In the genomic region with DNA sequence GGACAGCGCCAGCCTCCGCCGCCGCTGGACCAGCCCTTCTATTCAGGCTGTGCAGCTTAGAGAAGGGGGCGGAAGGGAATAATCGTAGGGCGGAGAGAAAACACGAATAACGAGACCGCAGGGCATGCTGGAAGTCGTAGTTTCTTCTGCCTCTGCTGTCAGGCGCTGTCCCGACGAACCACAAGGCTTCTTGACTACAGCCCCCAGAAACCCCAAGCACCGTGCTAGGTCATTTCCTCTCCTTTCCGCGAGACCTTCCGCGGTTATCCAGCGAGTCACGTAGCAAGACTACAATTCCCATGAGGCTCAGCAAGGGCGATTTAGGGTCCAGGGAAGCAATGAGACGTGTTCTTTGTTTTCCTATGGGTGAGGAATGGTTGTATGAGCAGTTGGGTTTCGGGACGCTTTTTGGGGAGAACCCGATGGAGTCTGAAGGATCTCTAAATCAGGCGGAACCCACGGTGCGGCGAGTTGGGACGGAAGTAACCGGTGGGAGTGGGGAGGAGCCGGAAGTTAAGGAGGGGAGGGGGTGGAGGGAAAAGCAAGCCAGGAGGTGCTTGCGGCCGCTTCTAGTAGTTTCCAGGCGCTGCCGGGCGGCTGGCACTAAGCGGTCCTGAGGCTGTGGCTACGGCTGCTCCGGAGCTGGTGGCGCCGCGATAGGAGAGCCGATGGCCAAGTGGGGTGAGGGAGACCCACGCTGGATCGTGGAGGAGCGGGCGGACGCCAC, we compare ENCODE assay signal across 8 cellular contexts. TPM values are rescaled to one million over a fixed set of nuclear protein-coding genes. Genes with fewer than 3 reads are reported as not detected.
DNase-seq lines count a peak whose midpoint lies in the region; ATAC-seq and TF ChIP-seq lines count a peak whose summit lies in the region.

A gene (plus strand): TSS at position 572 of the 727 bp plus-strand sequence. CDS start 97 bp downstream, at position 669.
A gene (minus strand): TSS at position 80 of the 727 bp plus-strand sequence. CDS start 3,499 bp downstream, outside the sequence.

- H3K36me3 Mint-ChIP-seq in Calu3 (ENCODE audit: insufficient read depth, unreplicated experiment) = peaks cover 61% of the 10 kb centered on the region
- peaks cover 39% of the 10 kb centered on the region for H3K36me3 Mint-ChIP-seq in endothelial cell (ENCODE audit: low read depth, unreplicated experiment)
- peaks cover 24% of the 10 kb centered on the region for H3K36me3 Mint-ChIP-seq in mesothelial cell of epicardium

- H3K36me3 ChIP-seq in HUES64 (ENCODE audit: insufficient read depth, low read length) (peaks cover 39% of the 10 kb centered on the region), OCI-LY1 (ENCODE audit: insufficient read depth, low read length) (peaks cover 43% of the 10 kb centered on the region)

- CTCF ChIA-PET in Calu3 (lab: Charles Lee) = no interaction called here

- H3K27ac ChIP-seq in HUES64 (ENCODE audit: low read depth, low read length) = peak within 1 kb of the TSS; percentile 93
- H3K27ac ChIP-seq in OCI-LY1 (ENCODE audit: low read depth, low read length, poor library complexity, severe bottlenecking) = peak within 1 kb of the TSS; percentile 57

- BruUV-seq in Calu3 (replicated peaks; lab: Mats Ljungman, UMichigan) = no TSS peak

- H3K79me2 ChIP-seq in OCI-LY1 (ENCODE audit: insufficient read depth, low read length) = peaks cover 38% of the 10 kb centered on the region

- peak within 1 kb of the TSS; percentile 91 for H3K4me3 Mint-ChIP-seq in Calu3 (ENCODE audit: low read depth, unreplicated experiment)
- peak within 1 kb of the TSS; percentile 100 for H3K4me3 Mint-ChIP-seq in endothelial cell (ENCODE audit: unreplicated experiment)
- peak within 1 kb of the TSS; percentile 100 for H3K4me3 Mint-ChIP-seq in mesothelial cell of epicardium

- intact Hi-C loops in Calu3 (cut with micrococcal nuclease; ENCODE audit: unreplicated experiment) = loop anchor here (2.0 to 5.0 kb wide), 2 partner anchors 135 to 249 kb away; a partner anchor contains a TSS

- H3K9me3 Mint-ChIP-seq in Calu3 (ENCODE audit: low read depth, unreplicated experiment) (no peaks in the 10 kb centered on the region), endothelial cell (ENCODE audit: unreplicated experiment) (no peaks in the 10 kb centered on the region), mesothelial cell of epicardium (no peaks in the 10 kb centered on the region)

- H3K9me3 ChIP-seq in HUES64 (ENCODE audit: insufficient read depth, low read depth, low read length) (no peaks in the 10 kb centered on the region), OCI-LY1 (ENCODE audit: low read length) (no peaks in the 10 kb centered on the region)

- H3K27me3 ChIP-seq in HUES64 (ENCODE audit: insufficient read depth, low read length) = no peaks in the 10 kb centered on the region
- H3K27me3 ChIP-seq in OCI-LY1 (ENCODE audit: insufficient read depth, low read length) = no peaks in the 10 kb centered on the region

- ATAC-seq in GM21447 (IDR thresholded peaks at IDR 0.05; ENCODE audit: unreplicated experiment) = peak; percentile 88

- H3K4me1 ChIP-seq in HUES64 (ENCODE audit: insufficient read depth, low read length) = peaks cover 6% of the 10 kb centered on the region; the same call in 1 of the 2 replicates
- peaks cover 31% of the 10 kb centered on the region for H3K4me1 ChIP-seq in OCI-LY1 (ENCODE audit: insufficient read depth, low read length, severe bottlenecking)

- WGBS in HUES64 = under 1% methylated on average over 50 of the region's 50 CpGs

- DNase-seq in Calu3 (peak; percentile 92), endothelial cell (ENCODE audit: low spot score) (peak; percentile 88), mesothelial cell of epicardium (ENCODE audit: low spot score in 2 of 2, unreplicated experiment in 2 of 2) (peak; percentile 87)
- peak; percentile 89 for DNase-seq in activated CD8-positive, alpha-beta memory T cell treated with anti-CD3 and anti-CD28 coated beads, Interleukin-2, amount 50 U/mL, for 4 hours
- DNase-seq in stimulated activated CD8-positive, alpha-beta memory T cell treated with anti-CD3 and anti-CD28 coated beads, Interleukin-15, amount 100 ng/mL, for 48 hours (ENCODE audit: low read depth in 2 of 2) = peak; percentile 90 to 91

- H3K27ac Mint-ChIP-seq in Calu3 (ENCODE audit: unreplicated experiment) (peak within 1 kb of the TSS; percentile 95), endothelial cell (ENCODE audit: unreplicated experiment) (peak within 1 kb of the TSS; percentile 100), mesothelial cell of epicardium (peak within 1 kb of the TSS; percentile 100)

- no peaks in the 10 kb centered on the region for H3K9me2 ChIP-seq in OCI-LY1 (ENCODE audit: low read depth, low read length)

- H3F3A ChIP-seq in OCI-LY1 (ENCODE audit: insufficient read depth, low read length) = no peaks in the 10 kb centered on the region

- H3K4me3 ChIP-seq in HUES64 (ENCODE audit: low read length) (peak within 1 kb of the TSS; percentile 85), OCI-LY1 (ENCODE audit: low read depth, low read length, poor library complexity, severe bottlenecking) (peak within 1 kb of the TSS; percentile 86)

- H3K4me1 Mint-ChIP-seq in Calu3 (ENCODE audit: low read depth, unreplicated experiment) (peaks cover 12% of the 10 kb centered on the region), endothelial cell (ENCODE audit: unreplicated experiment) (peaks cover 29% of the 10 kb centered on the region), mesothelial cell of epicardium (peaks cover 24% of the 10 kb centered on the region)

- H2AFZ ChIP-seq in OCI-LY1 (ENCODE audit: low read length) = no peak within 1 kb of the TSS

- TF ChIP-seq CTCF in Calu3 (IDR thresholded peaks at IDR 0.05; ENCODE audit: unreplicated experiment) = no peak
- no peak for TF ChIP-seq CTCF in OCI-LY1 (IDR thresholded peaks at IDR 0.05; ENCODE audit: low read length)
- no peak for TF ChIP-seq CTCF in endothelial cell (IDR thresholded peaks at IDR 0.05; ENCODE audit: unreplicated experiment)
- TF ChIP-seq CTCF in mesothelial cell of epicardium (IDR thresholded peaks at IDR 0.05; ENCODE audit: unreplicated experiment) = peak; percentile 9

- H3K27me3 Mint-ChIP-seq in Calu3 (ENCODE audit: unreplicated experiment) (no peaks in the 10 kb centered on the region), endothelial cell (ENCODE audit: unreplicated experiment) (peaks cover 4% of the 10 kb centered on the region), mesothelial cell of epicardium (ENCODE audit: low read depth) (no peaks in the 10 kb centered on the region)

- no peaks in the 10 kb centered on the region for H4K20me1 ChIP-seq in OCI-LY1 (ENCODE audit: insufficient read depth, low read length)

- H3K4me2 ChIP-seq in OCI-LY1 (ENCODE audit: low read length) = peak within 1 kb of the TSS; percentile 86

- H3K9ac ChIP-seq in HUES64 (ENCODE audit: low read depth, low read length) = peak within 1 kb of the TSS; percentile 95
- H3K9ac ChIP-seq in OCI-LY1 (ENCODE audit: low read length) = peak within 1 kb of the TSS; percentile 77

RNA-seq across cellular contexts. Expression of the first gene that starts in this region (rescaled TPM):
- total RNA-seq in Calu3 (2022) = 287 and 313 TPM in 2 replicates
- 111 TPM for polyA plus RNA-seq in HUES64 (2013, experiment 1 of 2)
- 107 TPM for polyA plus RNA-seq in HUES64 (2013, experiment 2 of 2)
- total RNA-seq in endothelial cell (ENCODE audit: unreplicated experiment) = 74.7 TPM
- 99.9 to 125 TPM (median 119 TPM) in 3 replicates for total RNA-seq in mesothelial cell of epicardium

RNA-seq across cellular contexts. Expression of the second gene that starts in this region (rescaled TPM):
- total RNA-seq in Calu3 (2022) (19.3 and 19.4 TPM in 2 replicates), endothelial cell (ENCODE audit: unreplicated experiment) (28.7 TPM), mesothelial cell of epicardium (25.8 to 29.7 TPM (median 27.8 TPM) in 3 replicates)
- polyA plus RNA-seq in HUES64 (2013, experiment 1 of 2) = 17.4 TPM
- polyA plus RNA-seq in HUES64 (2013, experiment 2 of 2) = 18.9 TPM

Comparison
In these comparisons a context has a peak if more than half of its experiments do, and no peak if none do; other contexts are left out.
1. Peak in every context shown above with its lines: DNase-seq, ATAC-seq, H3K4me3 ChIP-seq and H3K27ac ChIP-seq.